ENCODE assay signal across 23 cellular contexts in genomic region chr1:19680644-19681043, GRCh38. TPM values are rescaled to one million over a fixed set of nuclear protein-coding genes. Genes with fewer than 3 reads are reported as not detected.
"Had no signal": no experiment of that assay in that cellular context is flagged by ENCODE, and none has a peak within 500 bp of the region (broad histone marks: within the 10 kb centered on the region; RNA-seq: fewer than 3 reads in every experiment).

No MANE protein-coding gene starts in this region.

- ATAC-seq: esophagus mucosa; naive thymus-derived CD8-positive, alpha-beta T cell had no signal

- H3K4me3 Mint-ChIP-seq: naive thymus-derived CD8-positive, alpha-beta T cell had no signal

- H3K9me3 ChIP-seq: heart right ventricle, stomach, thoracic aorta, transverse colon had no signal

- H3K27ac ChIP-seq: coronary artery, heart right ventricle, stomach, thoracic aorta, transverse colon had no signal

- H3K27me3 ChIP-seq: transverse colon had no signal

- H3K4me1 ChIP-seq: heart right ventricle, stomach, transverse colon had no signal

- FAIRE-seq: endometrium, frontal cortex, small intestine had no signal

- DNase-seq: effector CD8-positive, alpha-beta T cell; heart right ventricle; hypothalamus; mammary epithelial cell; posterior cingulate gyrus; small intestine; stimulated activated CD4-positive, alpha-beta T cell treated with anti-CD3 and anti-CD28 coated beads, Interleukin-12 subunit alpha, Interleukin-12 subunit beta, amount 100 ng/mL, for 4 hours; stimulated activated naive CD4-positive, alpha-beta T cell; stomach; substantia nigra; transverse colon had no signal

- H3K36me3 ChIP-seq: transverse colon had no signal

- H3K4me3 ChIP-seq: coronary artery, heart right ventricle, stomach, thoracic aorta, transverse colon had no signal

- H3K9me3 Mint-ChIP-seq: naive thymus-derived CD8-positive, alpha-beta T cell had no signal

RNA-seq across cellular contexts. Expression of gene HTR6, which starts 16.0 kb away (rescaled TPM):
- total RNA-seq: chondrocyte; esophagus mucosa; heart right ventricle; kidney epithelial cell; mammary epithelial cell; mesenteric fat pad; naive thymus-derived CD8-positive, alpha-beta T cell; pulmonary artery endothelial cell; stomach; transverse colon; ureter had no signal
- polyA plus RNA-seq: heart right ventricle, mammary epithelial cell, neural cell, stomach had no signal
